ENCODE assay signal across 1 cellular context in the genomic region with DNA sequence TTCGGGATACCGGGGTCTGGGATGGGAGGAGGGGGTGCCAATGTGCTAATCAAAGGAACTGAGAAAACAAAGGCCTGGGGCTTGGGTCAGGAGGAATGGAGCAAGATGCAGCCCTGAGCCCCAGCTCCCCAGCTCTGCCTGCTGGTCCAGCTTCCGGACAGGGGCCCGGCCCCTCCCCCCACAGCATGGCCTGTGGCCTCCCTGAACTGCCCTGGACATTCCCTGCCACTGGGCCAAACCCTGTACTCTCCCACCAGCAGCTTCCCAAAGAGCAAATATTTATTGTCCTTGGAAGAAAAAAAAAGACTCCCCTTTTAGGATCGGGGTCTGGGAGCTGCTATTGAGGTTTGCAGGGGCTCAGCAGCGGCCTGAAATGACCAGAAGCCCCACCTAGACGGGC.
TF ChIP-seq lines count a peak whose summit lies in the region.

No MANE protein-coding gene starts in this region.

TF ChIP-seq in HepG2, 621 proteins besides CTCF, POLR2A, EP300 and RAD21 (continued from another document and continues in another):
- TF ChIP-seq, protein P1, sequence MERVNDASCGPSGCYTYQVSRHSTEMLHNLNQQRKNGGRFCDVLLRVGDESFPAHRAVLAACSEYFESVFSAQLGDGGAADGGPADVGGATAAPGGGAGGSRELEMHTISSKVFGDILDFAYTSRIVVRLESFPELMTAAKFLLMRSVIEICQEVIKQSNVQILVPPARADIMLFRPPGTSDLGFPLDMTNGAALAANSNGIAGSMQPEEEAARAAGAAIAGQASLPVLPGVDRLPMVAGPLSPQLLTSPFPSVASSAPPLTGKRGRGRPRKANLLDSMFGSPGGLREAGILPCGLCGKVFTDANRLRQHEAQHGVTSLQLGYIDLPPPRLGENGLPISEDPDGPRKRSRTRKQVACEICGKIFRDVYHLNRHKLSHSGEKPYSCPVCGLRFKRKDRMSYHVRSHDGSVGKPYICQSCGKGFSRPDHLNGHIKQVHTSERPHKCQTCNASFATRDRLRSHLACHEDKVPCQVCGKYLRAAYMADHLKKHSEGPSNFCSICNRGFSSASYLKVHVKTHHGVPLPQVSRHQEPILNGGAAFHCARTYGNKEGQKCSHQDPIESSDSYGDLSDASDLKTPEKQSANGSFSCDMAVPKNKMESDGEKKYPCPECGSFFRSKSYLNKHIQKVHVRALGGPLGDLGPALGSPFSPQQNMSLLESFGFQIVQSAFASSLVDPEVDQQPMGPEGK (CRISPR knock-in tag; IDR thresholded peaks at IDR 0.05) = peak; percentile 57; the same call in 1 of the 2 replicates
- TF ChIP-seq ZNF674 (CRISPR knock-in tag; IDR thresholded peaks at IDR 0.05; ENCODE audit: low read depth) (no peak), GFI1 (CRISPR knock-in tag; IDR thresholded peaks at IDR 0.05; ENCODE audit: borderline replicate concordance) (no peak), TMF1 (CRISPR knock-in tag; IDR thresholded peaks at IDR 0.05; ENCODE audit: low read depth) (no peak), ZNF431 (CRISPR knock-in tag; IDR thresholded peaks at IDR 0.05; ENCODE audit: borderline replicate concordance, low read depth) (no peak), SMAD9 (CRISPR knock-in tag; IDR thresholded peaks at IDR 0.05) (no peak), ZNF564 (CRISPR knock-in tag; IDR thresholded peaks at IDR 0.05) (no peak), MIER3 (CRISPR knock-in tag; IDR thresholded peaks at IDR 0.05; ENCODE audit: borderline replicate concordance) (no peak), ZC3H13 (CRISPR knock-in tag; IDR thresholded peaks at IDR 0.05) (no peak), THYN1 (CRISPR knock-in tag; IDR thresholded peaks at IDR 0.05; ENCODE audit: borderline replicate concordance, low read depth) (no peak), HCFC1 (IDR thresholded peaks at IDR 0.05; ENCODE audit: low read depth, low read length) (no peak), MZF1 (CRISPR knock-in tag; IDR thresholded peaks at IDR 0.05; ENCODE audit: borderline replicate concordance) (no peak), ZNF652 (CRISPR knock-in tag; IDR thresholded peaks at IDR 0.05; ENCODE audit: borderline replicate concordance, low read depth) (no peak), ZNF496 (CRISPR knock-in tag; IDR thresholded peaks at IDR 0.05; ENCODE audit: insufficient replicate concordance) (no peak)
- TF ChIP-seq, protein P2, sequence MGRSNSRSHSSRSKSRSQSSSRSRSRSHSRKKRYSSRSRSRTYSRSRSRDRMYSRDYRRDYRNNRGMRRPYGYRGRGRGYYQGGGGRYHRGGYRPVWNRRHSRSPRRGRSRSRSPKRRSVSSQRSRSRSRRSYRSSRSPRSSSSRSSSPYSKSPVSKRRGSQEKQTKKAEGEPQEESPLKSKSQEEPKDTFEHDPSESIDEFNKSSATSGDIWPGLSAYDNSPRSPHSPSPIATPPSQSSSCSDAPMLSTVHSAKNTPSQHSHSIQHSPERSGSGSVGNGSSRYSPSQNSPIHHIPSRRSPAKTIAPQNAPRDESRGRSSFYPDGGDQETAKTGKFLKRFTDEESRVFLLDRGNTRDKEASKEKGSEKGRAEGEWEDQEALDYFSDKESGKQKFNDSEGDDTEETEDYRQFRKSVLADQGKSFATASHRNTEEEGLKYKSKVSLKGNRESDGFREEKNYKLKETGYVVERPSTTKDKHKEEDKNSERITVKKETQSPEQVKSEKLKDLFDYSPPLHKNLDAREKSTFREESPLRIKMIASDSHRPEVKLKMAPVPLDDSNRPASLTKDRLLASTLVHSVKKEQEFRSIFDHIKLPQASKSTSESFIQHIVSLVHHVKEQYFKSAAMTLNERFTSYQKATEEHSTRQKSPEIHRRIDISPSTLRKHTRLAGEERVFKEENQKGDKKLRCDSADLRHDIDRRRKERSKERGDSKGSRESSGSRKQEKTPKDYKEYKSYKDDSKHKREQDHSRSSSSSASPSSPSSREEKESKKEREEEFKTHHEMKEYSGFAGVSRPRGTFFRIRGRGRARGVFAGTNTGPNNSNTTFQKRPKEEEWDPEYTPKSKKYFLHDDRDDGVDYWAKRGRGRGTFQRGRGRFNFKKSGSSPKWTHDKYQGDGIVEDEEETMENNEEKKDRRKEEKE (IDR thresholded peaks at IDR 0.05) = no peak
- TF ChIP-seq, protein P3, sequence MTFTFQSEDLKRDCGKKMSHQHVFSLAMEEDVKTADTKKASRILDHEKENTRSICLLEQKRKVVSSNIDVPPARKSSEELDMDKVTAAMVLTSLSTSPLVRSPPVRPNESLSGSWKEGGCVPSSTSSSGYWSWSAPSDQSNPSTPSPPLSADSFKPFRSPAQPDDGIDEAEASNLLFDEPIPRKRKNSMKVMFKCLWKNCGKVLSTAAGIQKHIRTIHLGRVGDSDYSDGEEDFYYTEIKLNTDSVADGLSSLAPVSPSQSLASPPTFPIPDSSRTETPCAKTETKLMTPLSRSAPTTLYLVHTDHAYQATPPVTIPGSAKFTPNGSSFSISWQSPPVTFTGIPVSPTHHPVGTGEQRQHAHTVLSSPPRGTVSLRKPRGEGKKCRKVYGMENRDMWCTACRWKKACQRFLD (CRISPR knock-in tag; IDR thresholded peaks at IDR 0.05; ENCODE audit: borderline replicate concordance) = no peak
- TF ChIP-seq, protein P4, sequence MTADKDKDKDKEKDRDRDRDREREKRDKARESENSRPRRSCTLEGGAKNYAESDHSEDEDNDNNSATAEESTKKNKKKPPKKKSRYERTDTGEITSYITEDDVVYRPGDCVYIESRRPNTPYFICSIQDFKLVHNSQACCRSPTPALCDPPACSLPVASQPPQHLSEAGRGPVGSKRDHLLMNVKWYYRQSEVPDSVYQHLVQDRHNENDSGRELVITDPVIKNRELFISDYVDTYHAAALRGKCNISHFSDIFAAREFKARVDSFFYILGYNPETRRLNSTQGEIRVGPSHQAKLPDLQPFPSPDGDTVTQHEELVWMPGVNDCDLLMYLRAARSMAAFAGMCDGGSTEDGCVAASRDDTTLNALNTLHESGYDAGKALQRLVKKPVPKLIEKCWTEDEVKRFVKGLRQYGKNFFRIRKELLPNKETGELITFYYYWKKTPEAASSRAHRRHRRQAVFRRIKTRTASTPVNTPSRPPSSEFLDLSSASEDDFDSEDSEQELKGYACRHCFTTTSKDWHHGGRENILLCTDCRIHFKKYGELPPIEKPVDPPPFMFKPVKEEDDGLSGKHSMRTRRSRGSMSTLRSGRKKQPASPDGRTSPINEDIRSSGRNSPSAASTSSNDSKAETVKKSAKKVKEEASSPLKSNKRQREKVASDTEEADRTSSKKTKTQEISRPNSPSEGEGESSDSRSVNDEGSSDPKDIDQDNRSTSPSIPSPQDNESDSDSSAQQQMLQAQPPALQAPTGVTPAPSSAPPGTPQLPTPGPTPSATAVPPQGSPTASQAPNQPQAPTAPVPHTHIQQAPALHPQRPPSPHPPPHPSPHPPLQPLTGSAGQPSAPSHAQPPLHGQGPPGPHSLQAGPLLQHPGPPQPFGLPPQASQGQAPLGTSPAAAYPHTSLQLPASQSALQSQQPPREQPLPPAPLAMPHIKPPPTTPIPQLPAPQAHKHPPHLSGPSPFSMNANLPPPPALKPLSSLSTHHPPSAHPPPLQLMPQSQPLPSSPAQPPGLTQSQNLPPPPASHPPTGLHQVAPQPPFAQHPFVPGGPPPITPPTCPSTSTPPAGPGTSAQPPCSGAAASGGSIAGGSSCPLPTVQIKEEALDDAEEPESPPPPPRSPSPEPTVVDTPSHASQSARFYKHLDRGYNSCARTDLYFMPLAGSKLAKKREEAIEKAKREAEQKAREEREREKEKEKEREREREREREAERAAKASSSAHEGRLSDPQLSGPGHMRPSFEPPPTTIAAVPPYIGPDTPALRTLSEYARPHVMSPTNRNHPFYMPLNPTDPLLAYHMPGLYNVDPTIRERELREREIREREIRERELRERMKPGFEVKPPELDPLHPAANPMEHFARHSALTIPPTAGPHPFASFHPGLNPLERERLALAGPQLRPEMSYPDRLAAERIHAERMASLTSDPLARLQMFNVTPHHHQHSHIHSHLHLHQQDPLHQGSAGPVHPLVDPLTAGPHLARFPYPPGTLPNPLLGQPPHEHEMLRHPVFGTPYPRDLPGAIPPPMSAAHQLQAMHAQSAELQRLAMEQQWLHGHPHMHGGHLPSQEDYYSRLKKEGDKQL (CRISPR knock-in tag; IDR thresholded peaks at IDR 0.05; ENCODE audit: low read depth) = no peak
- TF ChIP-seq, protein P5, sequence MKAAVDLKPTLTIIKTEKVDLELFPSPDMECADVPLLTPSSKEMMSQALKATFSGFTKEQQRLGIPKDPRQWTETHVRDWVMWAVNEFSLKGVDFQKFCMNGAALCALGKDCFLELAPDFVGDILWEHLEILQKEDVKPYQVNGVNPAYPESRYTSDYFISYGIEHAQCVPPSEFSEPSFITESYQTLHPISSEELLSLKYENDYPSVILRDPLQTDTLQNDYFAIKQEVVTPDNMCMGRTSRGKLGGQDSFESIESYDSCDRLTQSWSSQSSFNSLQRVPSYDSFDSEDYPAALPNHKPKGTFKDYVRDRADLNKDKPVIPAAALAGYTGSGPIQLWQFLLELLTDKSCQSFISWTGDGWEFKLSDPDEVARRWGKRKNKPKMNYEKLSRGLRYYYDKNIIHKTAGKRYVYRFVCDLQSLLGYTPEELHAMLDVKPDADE (CRISPR knock-in tag; IDR thresholded peaks at IDR 0.05) = no peak
- TF ChIP-seq, protein P6, sequence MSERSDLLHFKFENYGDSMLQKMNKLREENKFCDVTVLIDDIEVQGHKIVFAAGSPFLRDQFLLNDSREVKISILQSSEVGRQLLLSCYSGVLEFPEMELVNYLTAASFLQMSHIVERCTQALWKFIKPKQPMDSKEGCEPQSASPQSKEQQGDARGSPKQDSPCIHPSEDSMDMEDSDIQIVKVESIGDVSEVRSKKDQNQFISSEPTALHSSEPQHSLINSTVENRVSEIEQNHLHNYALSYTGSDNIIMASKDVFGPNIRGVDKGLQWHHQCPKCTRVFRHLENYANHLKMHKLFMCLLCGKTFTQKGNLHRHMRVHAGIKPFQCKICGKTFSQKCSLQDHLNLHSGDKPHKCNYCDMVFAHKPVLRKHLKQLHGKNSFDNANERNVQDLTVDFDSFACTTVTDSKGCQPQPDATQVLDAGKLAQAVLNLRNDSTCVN (CRISPR knock-in tag; IDR thresholded peaks at IDR 0.05; ENCODE audit: borderline replicate concordance) = no peak
- TF ChIP-seq, protein P7, sequence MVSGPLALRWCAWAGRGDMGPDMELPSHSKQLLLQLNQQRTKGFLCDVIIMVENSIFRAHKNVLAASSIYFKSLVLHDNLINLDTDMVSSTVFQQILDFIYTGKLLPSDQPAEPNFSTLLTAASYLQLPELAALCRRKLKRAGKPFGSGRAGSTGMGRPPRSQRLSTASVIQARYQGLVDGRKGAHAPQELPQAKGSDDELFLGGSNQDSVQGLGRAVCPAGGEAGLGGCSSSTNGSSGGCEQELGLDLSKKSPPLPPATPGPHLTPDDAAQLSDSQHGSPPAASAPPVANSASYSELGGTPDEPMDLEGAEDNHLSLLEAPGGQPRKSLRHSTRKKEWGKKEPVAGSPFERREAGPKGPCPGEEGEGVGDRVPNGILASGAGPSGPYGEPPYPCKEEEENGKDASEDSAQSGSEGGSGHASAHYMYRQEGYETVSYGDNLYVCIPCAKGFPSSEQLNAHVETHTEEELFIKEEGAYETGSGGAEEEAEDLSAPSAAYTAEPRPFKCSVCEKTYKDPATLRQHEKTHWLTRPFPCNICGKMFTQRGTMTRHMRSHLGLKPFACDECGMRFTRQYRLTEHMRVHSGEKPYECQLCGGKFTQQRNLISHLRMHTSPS (CRISPR knock-in tag; IDR thresholded peaks at IDR 0.05; ENCODE audit: low read depth) = no peak
- TF ChIP-seq, protein P8, sequence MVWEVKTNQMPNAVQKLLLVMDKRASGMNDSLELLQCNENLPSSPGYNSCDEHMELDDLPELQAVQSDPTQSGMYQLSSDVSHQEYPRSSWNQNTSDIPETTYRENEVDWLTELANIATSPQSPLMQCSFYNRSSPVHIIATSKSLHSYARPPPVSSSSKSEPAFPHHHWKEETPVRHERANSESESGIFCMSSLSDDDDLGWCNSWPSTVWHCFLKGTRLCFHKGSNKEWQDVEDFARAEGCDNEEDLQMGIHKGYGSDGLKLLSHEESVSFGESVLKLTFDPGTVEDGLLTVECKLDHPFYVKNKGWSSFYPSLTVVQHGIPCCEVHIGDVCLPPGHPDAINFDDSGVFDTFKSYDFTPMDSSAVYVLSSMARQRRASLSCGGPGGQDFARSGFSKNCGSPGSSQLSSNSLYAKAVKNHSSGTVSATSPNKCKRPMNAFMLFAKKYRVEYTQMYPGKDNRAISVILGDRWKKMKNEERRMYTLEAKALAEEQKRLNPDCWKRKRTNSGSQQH (CRISPR knock-in tag; IDR thresholded peaks at IDR 0.05; ENCODE audit: low read depth) = no peak
- TF ChIP-seq, protein P9, sequence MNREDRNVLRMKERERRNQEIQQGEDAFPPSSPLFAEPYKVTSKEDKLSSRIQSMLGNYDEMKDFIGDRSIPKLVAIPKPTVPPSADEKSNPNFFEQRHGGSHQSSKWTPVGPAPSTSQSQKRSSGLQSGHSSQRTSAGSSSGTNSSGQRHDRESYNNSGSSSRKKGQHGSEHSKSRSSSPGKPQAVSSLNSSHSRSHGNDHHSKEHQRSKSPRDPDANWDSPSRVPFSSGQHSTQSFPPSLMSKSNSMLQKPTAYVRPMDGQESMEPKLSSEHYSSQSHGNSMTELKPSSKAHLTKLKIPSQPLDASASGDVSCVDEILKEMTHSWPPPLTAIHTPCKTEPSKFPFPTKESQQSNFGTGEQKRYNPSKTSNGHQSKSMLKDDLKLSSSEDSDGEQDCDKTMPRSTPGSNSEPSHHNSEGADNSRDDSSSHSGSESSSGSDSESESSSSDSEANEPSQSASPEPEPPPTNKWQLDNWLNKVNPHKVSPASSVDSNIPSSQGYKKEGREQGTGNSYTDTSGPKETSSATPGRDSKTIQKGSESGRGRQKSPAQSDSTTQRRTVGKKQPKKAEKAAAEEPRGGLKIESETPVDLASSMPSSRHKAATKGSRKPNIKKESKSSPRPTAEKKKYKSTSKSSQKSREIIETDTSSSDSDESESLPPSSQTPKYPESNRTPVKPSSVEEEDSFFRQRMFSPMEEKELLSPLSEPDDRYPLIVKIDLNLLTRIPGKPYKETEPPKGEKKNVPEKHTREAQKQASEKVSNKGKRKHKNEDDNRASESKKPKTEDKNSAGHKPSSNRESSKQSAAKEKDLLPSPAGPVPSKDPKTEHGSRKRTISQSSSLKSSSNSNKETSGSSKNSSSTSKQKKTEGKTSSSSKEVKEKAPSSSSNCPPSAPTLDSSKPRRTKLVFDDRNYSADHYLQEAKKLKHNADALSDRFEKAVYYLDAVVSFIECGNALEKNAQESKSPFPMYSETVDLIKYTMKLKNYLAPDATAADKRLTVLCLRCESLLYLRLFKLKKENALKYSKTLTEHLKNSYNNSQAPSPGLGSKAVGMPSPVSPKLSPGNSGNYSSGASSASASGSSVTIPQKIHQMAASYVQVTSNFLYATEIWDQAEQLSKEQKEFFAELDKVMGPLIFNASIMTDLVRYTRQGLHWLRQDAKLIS (CRISPR knock-in tag; IDR thresholded peaks at IDR 0.05) = no peak
- TF ChIP-seq, protein P10, sequence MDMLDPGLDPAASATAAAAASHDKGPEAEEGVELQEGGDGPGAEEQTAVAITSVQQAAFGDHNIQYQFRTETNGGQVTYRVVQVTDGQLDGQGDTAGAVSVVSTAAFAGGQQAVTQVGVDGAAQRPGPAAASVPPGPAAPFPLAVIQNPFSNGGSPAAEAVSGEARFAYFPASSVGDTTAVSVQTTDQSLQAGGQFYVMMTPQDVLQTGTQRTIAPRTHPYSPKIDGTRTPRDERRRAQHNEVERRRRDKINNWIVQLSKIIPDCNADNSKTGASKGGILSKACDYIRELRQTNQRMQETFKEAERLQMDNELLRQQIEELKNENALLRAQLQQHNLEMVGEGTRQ (IDR thresholded peaks at IDR 0.05; ENCODE audit: low read depth, low read length) = no peak
- TF ChIP-seq, protein P10 (CRISPR knock-in tag; IDR thresholded peaks at IDR 0.05; ENCODE audit: borderline replicate concordance) = no peak
